In genomic region chr5:130546216-130546615, GRCh38 we compare ENCODE assay signal across 20 cellular contexts.
"Had no signal": no experiment of that assay in that cellular context is flagged by ENCODE, and none has a peak within 500 bp of the region (broad histone marks: within the 10 kb centered on the region; RNA-seq: fewer than 3 reads in every experiment).

No MANE protein-coding gene starts in this region.

- H3K27ac ChIP-seq: left ventricle myocardium inferior, ovary, spleen, thyroid gland, uterus had no signal

- H3K4me1 ChIP-seq: left ventricle myocardium inferior, spleen, thyroid gland, uterus had no signal

- H3K9me3 ChIP-seq: mucosa of descending colon, ovary, thyroid gland, uterus had no signal

- DNase-seq: activated CD4-positive, alpha-beta T cell treated with anti-CD3 and anti-CD28 coated beads, Interleukin-2, amount 10 ng/mL, durations not matched to agents 7 days and 5 days; activated CD8-positive, alpha-beta memory T cell treated with anti-CD3 and anti-CD28 coated beads, Interleukin-2, amount 50 U/mL, for 48 hours; activated gamma-delta T cell treated with Interleukin-2 at 50 U/mL for 16 hours; activated T-cell treated with anti-CD3 and anti-CD28 coated beads, Interleukin-2, amount 50 U/mL, for 72 hours; amygdala; dermis blood vessel endothelial cell; effector memory CD8-positive, alpha-beta T cell; erythroblast; hippocampal formation; left ventricle myocardium inferior; mucosa of descending colon; naive thymus-derived CD4-positive, alpha-beta T cell; ovary; spleen; thyroid gland; uterus had no signal

- H3K27me3 ChIP-seq: ovary, spleen, thyroid gland, uterus had no signal

- H3K36me3 ChIP-seq: left ventricle myocardium inferior, ovary, spleen, thyroid gland, uterus had no signal

- H3K4me1 Mint-ChIP-seq: activated CD4-positive, alpha-beta T cell treated with anti-CD3 and anti-CD28 coated beads, Interleukin-2, amount 10 ng/mL, durations not matched to agents 7 days and 5 days; memory B cell had no signal

- H3K36me3 Mint-ChIP-seq: activated naive CD8-positive, alpha-beta T cell; naive thymus-derived CD4-positive, alpha-beta T cell had no signal

- H3K4me3 ChIP-seq: left ventricle myocardium inferior, mucosa of descending colon, ovary, spleen, thyroid gland, uterus had no signal

- ATAC-seq: activated T-cell treated with anti-CD3 and anti-CD28 coated beads, Interleukin-2, amount 50 U/mL, for 72 hours; effector memory CD8-positive, alpha-beta T cell; mucosa of descending colon; naive thymus-derived CD4-positive, alpha-beta T cell; sciatic nerve had no signal

- H3K27ac Mint-ChIP-seq: activated CD4-positive, alpha-beta T cell treated with anti-CD3 and anti-CD28 coated beads, Interleukin-2, amount 10 ng/mL, durations not matched to agents 7 days and 5 days; activated naive CD8-positive, alpha-beta T cell; activated T-cell treated with anti-CD3 and anti-CD28 coated beads, Interleukin-2, amount 50 U/mL, for 72 hours; effector memory CD8-positive, alpha-beta T cell; memory B cell; naive thymus-derived CD4-positive, alpha-beta T cell; T-helper 2 cell treated with Interferon-gamma antibody and Interleukin-4, amounts not matched to agents 5 μg/mL and 100 μg/mL, for 36 hours had no signal

- H3K4me3 Mint-ChIP-seq: activated CD4-positive, alpha-beta T cell treated with anti-CD3 and anti-CD28 coated beads, Interleukin-2, amount 10 ng/mL, durations not matched to agents 7 days and 5 days; activated naive CD8-positive, alpha-beta T cell; activated T-cell treated with anti-CD3 and anti-CD28 coated beads, Interleukin-2, amount 50 U/mL, for 72 hours; effector memory CD8-positive, alpha-beta T cell; memory B cell; naive thymus-derived CD4-positive, alpha-beta T cell; T-helper 2 cell treated with Interferon-gamma antibody and Interleukin-4, amounts not matched to agents 5 μg/mL and 100 μg/mL, for 36 hours had no signal
